In the genomic region with DNA sequence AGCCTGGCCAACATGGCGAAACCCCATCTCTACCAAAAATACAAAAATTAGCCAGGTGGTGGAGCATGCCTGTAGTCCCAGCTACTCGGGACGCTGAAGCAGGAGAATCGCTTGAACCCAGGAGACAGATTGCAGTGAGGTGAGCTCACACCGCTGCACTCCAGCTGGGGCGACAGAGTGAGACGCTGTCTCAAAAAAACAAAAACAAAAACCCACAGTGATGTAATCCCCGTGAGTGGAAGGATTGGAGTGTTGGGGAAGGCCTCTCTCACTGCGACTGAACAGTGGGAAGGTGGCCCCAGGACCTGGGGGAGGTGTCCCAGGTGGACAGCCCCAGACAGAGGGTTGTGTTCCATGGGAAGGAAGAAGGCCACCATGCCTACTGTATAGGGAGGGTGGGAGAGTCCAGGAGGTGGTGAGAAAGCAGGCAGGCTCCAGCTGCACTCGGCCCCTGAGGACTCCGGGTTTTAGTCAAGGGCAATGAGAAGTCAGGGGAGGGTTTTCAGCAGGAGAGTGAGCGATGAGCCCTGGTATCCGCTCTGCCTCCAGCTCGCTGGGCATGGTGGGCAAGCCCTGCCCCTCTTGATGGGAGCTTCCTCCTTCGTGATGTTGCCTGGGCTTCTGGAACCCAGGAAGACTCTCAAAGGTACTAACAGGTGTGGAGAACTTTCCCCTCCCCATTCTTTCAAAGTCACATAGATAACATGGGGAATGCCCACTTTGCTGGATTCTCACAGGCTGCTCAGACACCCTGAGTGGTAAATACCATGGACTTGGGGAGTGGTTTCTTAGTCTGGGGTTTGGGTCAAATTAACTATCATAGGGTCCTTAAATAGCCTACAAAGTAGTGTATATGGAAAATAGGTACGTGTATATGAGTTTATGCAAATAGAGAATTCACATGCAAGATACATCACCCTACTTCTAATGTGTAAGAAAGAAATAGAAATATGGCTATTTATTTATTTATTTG, we compare ENCODE assay signal across 12 cellular contexts.
DNase-seq lines count a peak whose midpoint lies in the region; ATAC-seq and TF ChIP-seq lines count a peak whose summit lies in the region.
"Had no signal": no experiment of that assay in that cellular context is flagged by ENCODE, and none has a peak within 500 bp of the region (broad histone marks: within the 10 kb centered on the region; RNA-seq: fewer than 3 reads in every experiment).

No MANE protein-coding gene starts in this region.

- DNase-seq in esophagus squamous epithelium (lab: John Stamatoyannopoulos, UW), result no peak
- DNase-seq in stimulated activated naive B cell treated with anti-CD40 and anti-IgM and Interleukin-4, amounts not matched to agents 10 μg/mL and 1 μg/mL and 100 μg/mL, for 72 hours, result no peak
- DNase-seq in CD8-positive, alpha-beta T cell, result no peak
- no peak for DNase-seq in hypothalamus (lab: John Stamatoyannopoulos, UW)
- DNase-seq: activated CD4-positive, alpha-beta memory T cell treated with anti-CD3 and anti-CD28 coated beads for 36 hours; activated naive CD4-positive, alpha-beta T cell treated with Interleukin-2 at 50 U/mL for 16 hours; immature natural killer cell; NCI-H187; T-helper 17 cell had no signal

- peak overlapping the region; percentile 56 for H3K27ac Mint-ChIP-seq in stimulated activated naive B cell treated with anti-CD40 and anti-IgM and Interleukin-4, amounts not matched to agents 10 μg/mL and 1 μg/mL and 100 μg/mL, for 72 hours
- H3K27ac Mint-ChIP-seq in CD8-positive, alpha-beta T cell, result no peak overlapping the region
- H3K27ac Mint-ChIP-seq: activated CD4-positive, alpha-beta memory T cell treated with anti-CD3 and anti-CD28 coated beads for 36 hours; immature natural killer cell had no signal

- peaks cover 28 to 41% of the 10 kb centered on the region in 2 donors for H3K4me1 Mint-ChIP-seq in stimulated activated naive B cell treated with anti-CD40 and anti-IgM and Interleukin-4, amounts not matched to agents 10 μg/mL and 1 μg/mL and 100 μg/mL, for 72 hours
- H3K4me1 Mint-ChIP-seq in CD8-positive, alpha-beta T cell (ENCODE audit: low read depth), result peaks cover 15% of the 10 kb centered on the region
- H3K4me1 Mint-ChIP-seq: immature natural killer cell had no signal

- no peaks in the 10 kb centered on the region for H3K9me3 Mint-ChIP-seq in stimulated activated naive B cell treated with anti-CD40 and anti-IgM and Interleukin-4, amounts not matched to agents 10 μg/mL and 1 μg/mL and 100 μg/mL, for 72 hours
- no peaks in the 10 kb centered on the region for H3K9me3 Mint-ChIP-seq in CD8-positive, alpha-beta T cell
- H3K9me3 Mint-ChIP-seq: activated CD4-positive, alpha-beta memory T cell treated with anti-CD3 and anti-CD28 coated beads for 36 hours; immature natural killer cell had no signal

- peak overlapping the region; percentile 76 to 86 (median 82) for H3K27ac ChIP-seq in esophagus squamous epithelium
- H3K27ac ChIP-seq in CD8-positive, alpha-beta T cell (ENCODE audit: low read depth, low read length), result no peak overlapping the region

- H3K9me3 ChIP-seq in esophagus squamous epithelium, result no peaks in the 10 kb centered on the region
- no peaks in the 10 kb centered on the region for H3K9me3 ChIP-seq in CD8-positive, alpha-beta T cell (ENCODE audit: low read length)

- CTCF ChIA-PET in CD8-positive, alpha-beta T cell (lab: Charles Lee), result no interaction called here

- H3K36me3 ChIP-seq in esophagus squamous epithelium, result no peaks in the 10 kb centered on the region
- H3K36me3 ChIP-seq in CD8-positive, alpha-beta T cell (ENCODE audit: insufficient read depth, low read length), result no peaks in the 10 kb centered on the region

- intact Hi-C loops in esophagus squamous epithelium (cut with DNase I), result no loop called here
- intact Hi-C loops in CD8-positive, alpha-beta T cell (cut with DNase I, micrococcal nuclease), result no loop called here

- peaks cover 30 to 86% (median 59%) of the 10 kb centered on the region in 3 donors for H3K4me1 ChIP-seq in esophagus squamous epithelium
- H3K4me1 ChIP-seq in CD8-positive, alpha-beta T cell (ENCODE audit: insufficient read depth, low read length), result no peaks in the 10 kb centered on the region

- ATAC-seq in GM18517 (IDR thresholded peaks at IDR 0.05; ENCODE audit: unreplicated experiment) (peak; percentile 28), HG03060 (IDR thresholded peaks at IDR 0.05; ENCODE audit: low read depth, unreplicated experiment) (peak; percentile 23)
- no peak for ATAC-seq in stimulated activated naive B cell treated with anti-CD40 and anti-IgM and Interleukin-4, amounts not matched to agents 10 μg/mL and 1 μg/mL and 100 μg/mL, for 72 hours (replicated peaks)
- no peak for ATAC-seq in activated CD4-positive, CD25-positive, alpha-beta regulatory T cell treated with anti-CD3 and anti-CD28 coated beads, Interleukin-2, amount 50 U/mL, for 24 hours
- no peak for ATAC-seq in CD8-positive, alpha-beta T cell
- ATAC-seq: T-helper 17 cell had no signal

- POLR2A ChIA-PET in CD8-positive, alpha-beta T cell (lab: Charles Lee), result no interaction called here

- no peak overlapping the region for H3K4me3 ChIP-seq in esophagus squamous epithelium
- no peak overlapping the region for H3K4me3 ChIP-seq in CD8-positive, alpha-beta T cell (ENCODE audit: low read depth, low read length)

- TF ChIP-seq POLR2A in esophagus squamous epithelium (IDR thresholded peaks at IDR 0.05), result no peak

- no peaks in the 10 kb centered on the region for H3K27me3 Mint-ChIP-seq in stimulated activated naive B cell treated with anti-CD40 and anti-IgM and Interleukin-4, amounts not matched to agents 10 μg/mL and 1 μg/mL and 100 μg/mL, for 72 hours
- no peaks in the 10 kb centered on the region for H3K27me3 Mint-ChIP-seq in CD8-positive, alpha-beta T cell (ENCODE audit: low read depth)
- H3K27me3 Mint-ChIP-seq: activated CD4-positive, alpha-beta memory T cell treated with anti-CD3 and anti-CD28 coated beads for 36 hours; T-helper 17 cell had no signal

- 86 to 89% methylated on average over 13 to 16 of the region's 16 CpGs for WGBS in esophagus squamous epithelium, 2 donors

- H3K4me3 Mint-ChIP-seq in stimulated activated naive B cell treated with anti-CD40 and anti-IgM and Interleukin-4, amounts not matched to agents 10 μg/mL and 1 μg/mL and 100 μg/mL, for 72 hours, result no peak overlapping the region
- no peak overlapping the region for H3K4me3 Mint-ChIP-seq in CD8-positive, alpha-beta T cell
- H3K4me3 Mint-ChIP-seq: activated CD4-positive, alpha-beta memory T cell treated with anti-CD3 and anti-CD28 coated beads for 36 hours; immature natural killer cell; T-helper 17 cell had no signal

- no peaks in the 10 kb centered on the region for H3K27me3 ChIP-seq in esophagus squamous epithelium
- no peaks in the 10 kb centered on the region for H3K27me3 ChIP-seq in CD8-positive, alpha-beta T cell (ENCODE audit: insufficient read depth, low read length)

- no peak for TF ChIP-seq CTCF in esophagus squamous epithelium (IDR thresholded peaks at IDR 0.05)
- TF ChIP-seq CTCF in CD8-positive, alpha-beta T cell (IDR thresholded peaks at IDR 0.05), result no peak

- peaks cover 0 to 1% of the 10 kb centered on the region in 2 donors for H3K36me3 Mint-ChIP-seq in stimulated activated naive B cell treated with anti-CD40 and anti-IgM and Interleukin-4, amounts not matched to agents 10 μg/mL and 1 μg/mL and 100 μg/mL, for 72 hours
- H3K36me3 Mint-ChIP-seq in CD8-positive, alpha-beta T cell, result no peaks in the 10 kb centered on the region
- H3K36me3 Mint-ChIP-seq: activated CD4-positive, alpha-beta memory T cell treated with anti-CD3 and anti-CD28 coated beads for 36 hours; immature natural killer cell had no signal

Comparison
In these comparisons a context has a peak if more than half of its experiments do, and no peak if none do; other contexts are left out.
1. ATAC-seq: peak in GM18517 (single experiment) and HG03060 (single experiment); none in stimulated activated naive B cell treated with anti-CD40 and anti-IgM and Interleukin-4, amounts not matched to agents 10 μg/mL and 1 μg/mL and 100 μg/mL, for 72 hours (0 of 2), activated CD4-positive, CD25-positive, alpha-beta regulatory T cell treated with anti-CD3 and anti-CD28 coated beads, Interleukin-2, amount 50 U/mL, for 24 hours (0 of 2) and CD8-positive, alpha-beta T cell (single experiment).